In the genomic region with DNA sequence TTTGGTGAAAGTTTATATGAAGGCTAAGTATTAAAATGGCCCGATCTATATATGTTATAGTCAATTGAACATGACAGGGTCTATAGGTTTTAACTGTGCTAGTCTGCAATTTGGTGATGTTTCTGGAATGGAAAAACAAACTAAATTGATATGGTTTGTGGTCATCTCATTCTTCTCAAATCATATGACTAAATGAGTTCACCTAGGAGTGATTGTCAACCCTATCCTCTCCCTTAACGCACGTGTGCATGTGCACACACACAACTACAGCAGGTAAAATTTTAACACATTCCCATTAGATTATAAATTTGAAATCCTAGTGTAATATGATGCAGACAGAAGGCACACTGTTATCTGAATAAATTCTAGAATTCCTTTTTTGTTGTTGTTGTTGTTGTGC, we compare ENCODE assay signal across 28 cellular contexts. TPM values are rescaled to one million over a fixed set of nuclear protein-coding genes. Genes with fewer than 3 reads are reported as not detected.
DNase-seq lines count a peak whose midpoint lies in the region; ATAC-seq and TF ChIP-seq lines count a peak whose summit lies in the region.
"Had no signal": no experiment of that assay in that cellular context is flagged by ENCODE, and none has a peak within 500 bp of the region (broad histone marks: within the 10 kb centered on the region; RNA-seq: fewer than 3 reads in every experiment).

No MANE protein-coding gene starts in this region.

- TF ChIP-seq CTCF in RWPE1 (conservative IDR thresholded peaks at IDR 0.05; ENCODE audit: low read depth) (no peak), colonic mucosa (IDR thresholded peaks at IDR 0.05) (no peak)

- POLR2A ChIA-PET in RWPE1 (lab: Yijun Ruan, JAX; ENCODE audit: low non-redundant PET) = no interaction called here

- no peaks in the 10 kb centered on the region for H3K36me3 ChIP-seq in colonic mucosa

- H3K27me3 ChIP-seq in colonic mucosa = no peaks in the 10 kb centered on the region
- H3K27me3 ChIP-seq: upper lobe of left lung had no signal

- H3K27ac ChIP-seq in RWPE1 (peak overlapping the region; percentile 89), caudate nucleus (ENCODE audit: low read depth, low read length) (peak overlapping the region; percentile 50), colonic mucosa (no peak overlapping the region)
- H3K27ac ChIP-seq: A549, HL-60, upper lobe of left lung had no signal

- peaks cover 85% of the 10 kb centered on the region for H3K36me3 Mint-ChIP-seq in activated CD8-positive, alpha-beta memory T cell treated with anti-CD3 and anti-CD28 coated beads, Interleukin-2, amount 10 ng/mL, durations not matched to agents 7 days and 5 days

- H3K9ac ChIP-seq in colonic mucosa (ENCODE audit: low read depth in 2 of 2, low read length in 2 of 2) = no peak overlapping the region

- H3K4me1 ChIP-seq in colonic mucosa = no peaks in the 10 kb centered on the region

- no peaks in the 10 kb centered on the region for H3K27me3 Mint-ChIP-seq in activated CD8-positive, alpha-beta memory T cell treated with anti-CD3 and anti-CD28 coated beads, Interleukin-2, amount 10 ng/mL, durations not matched to agents 7 days and 5 days
- H3K27me3 Mint-ChIP-seq: B cell; naive thymus-derived CD8-positive, alpha-beta T cell had no signal

- no peak overlapping the region for H3K4me3 ChIP-seq in colonic mucosa
- H3K4me3 ChIP-seq: A549, GM23338, upper lobe of left lung had no signal

- H3K4me1 Mint-ChIP-seq in activated CD8-positive, alpha-beta memory T cell treated with anti-CD3 and anti-CD28 coated beads, Interleukin-2, amount 10 ng/mL, durations not matched to agents 7 days and 5 days = peaks cover 68% of the 10 kb centered on the region

- no peak for ATAC-seq in activated CD8-positive, alpha-beta memory T cell treated with anti-CD3 and anti-CD28 coated beads, Interleukin-2, amount 10 ng/mL, durations not matched to agents 7 days and 5 days
- peak; percentile 46 for ATAC-seq in stimulated activated naive CD8-positive, alpha-beta T cell treated with anti-CD3 and anti-CD28 coated beads, Interleukin-15, Interleukin-2, amounts not matched to agents 100 U/mL and 50 U/mL, for 24 hours
- ATAC-seq in GM18520 (IDR thresholded peaks at IDR 0.05; ENCODE audit: unreplicated experiment) = no peak
- ATAC-seq: GM23338; naive thymus-derived CD8-positive, alpha-beta T cell had no signal

- H3K4me3 Mint-ChIP-seq in activated CD8-positive, alpha-beta memory T cell treated with anti-CD3 and anti-CD28 coated beads, Interleukin-2, amount 10 ng/mL, durations not matched to agents 7 days and 5 days = no peak overlapping the region
- H3K4me3 Mint-ChIP-seq: activated naive CD4-positive, alpha-beta T cell treated with anti-CD3 and anti-CD28 coated beads for 36 hours; activated T-cell treated with anti-CD3 and anti-CD28 coated beads, Interleukin-2, amount 50 U/mL, for 4 hours; B cell; GM23338; naive thymus-derived CD8-positive, alpha-beta T cell had no signal

- CTCF ChIA-PET in activated CD8-positive, alpha-beta memory T cell treated with anti-CD3 and anti-CD28 coated beads, Interleukin-2, amount 10 ng/mL, durations not matched to agents 7 days and 5 days (lab: Charles Lee) = no interaction called here
- CTCF ChIA-PET in RWPE1 (lab: Yijun Ruan, JAX) = no interaction called here

- H3K27ac Mint-ChIP-seq in activated CD8-positive, alpha-beta memory T cell treated with anti-CD3 and anti-CD28 coated beads, Interleukin-2, amount 10 ng/mL, durations not matched to agents 7 days and 5 days = peak overlapping the region; percentile 28
- H3K27ac Mint-ChIP-seq: activated naive CD4-positive, alpha-beta T cell treated with anti-CD3 and anti-CD28 coated beads for 36 hours; B cell; GM23338 had no signal

- peaks cover 2% of the 10 kb centered on the region for H3K9me3 Mint-ChIP-seq in activated CD8-positive, alpha-beta memory T cell treated with anti-CD3 and anti-CD28 coated beads, Interleukin-2, amount 10 ng/mL, durations not matched to agents 7 days and 5 days (ENCODE audit: low read depth)
- H3K9me3 Mint-ChIP-seq: activated naive CD4-positive, alpha-beta T cell treated with anti-CD3 and anti-CD28 coated beads for 36 hours; activated T-cell treated with anti-CD3 and anti-CD28 coated beads, Interleukin-2, amount 50 U/mL, for 4 hours; GM23338 had no signal

- intact Hi-C loops in colonic mucosa (cut with DNase I) = no loop called here

- H3K9me3 ChIP-seq in colonic mucosa = no peaks in the 10 kb centered on the region
- H3K9me3 ChIP-seq: A549, upper lobe of left lung had no signal

- DNase-seq in activated CD8-positive, alpha-beta memory T cell treated with anti-CD3 and anti-CD28 coated beads, Interleukin-2, amount 10 ng/mL, durations not matched to agents 7 days and 5 days = no peak
- DNase-seq in activated CD8-positive, alpha-beta memory T cell treated with anti-CD3 and anti-CD28 coated beads, Interleukin-2, amount 50 U/mL, for 48 hours = no peak
- no peak for DNase-seq in RWPE1 (ENCODE audit: low spot score)
- no peak for DNase-seq in caudate nucleus (lab: John Stamatoyannopoulos, UW)
- no peak for DNase-seq in stimulated activated naive CD8-positive, alpha-beta T cell treated with anti-CD3 and anti-CD28 coated beads, Interleukin-15, Interleukin-2, amounts not matched to agents 100 U/mL and 50 U/mL, for 24 hours
- DNase-seq in stimulated activated naive CD4-positive, alpha-beta T cell treated with Interleukin-2 at 50 U/mL for 16 hours (lab: John Stamatoyannopoulos, UW) = no peak
- no peak for DNase-seq in colonic mucosa
- DNase-seq: activated CD4-positive, alpha-beta T cell treated with anti-CD3 and anti-CD28 coated beads, Interleukin-2, amount 50 U/mL, for 48 hours; activated naive CD4-positive, alpha-beta T cell treated with anti-CD3 and anti-CD28 coated beads for 36 hours; activated T-cell treated with anti-CD3 and anti-CD28 coated beads, Interleukin-2, amount 50 U/mL, for 4 hours; aorta; glutamatergic neuron; islet precursor cell; midbrain; naive thymus-derived CD8-positive, alpha-beta T cell; NCI-H1436 treated with DMSO at 0.1 percent for 48 hours; NCI-H2107; NCI-H446 treated with DMSO at 0.1 percent for 48 hours had no signal

RNA-seq across cellular contexts. Expression of a gene that starts 9.0 kb away (rescaled TPM):
- total RNA-seq in activated CD8-positive, alpha-beta memory T cell treated with anti-CD3 and anti-CD28 coated beads, Interleukin-2, amount 10 ng/mL, durations not matched to agents 7 days and 5 days = 100 to 1,000 TPM; 514 to 528 TPM
- total RNA-seq in colonic mucosa = 10 to 100 TPM; 42.3 to 97.8 TPM

RNA-seq across cellular contexts. Expression of a gene that starts 16.3 kb away (rescaled TPM):
- not detected for total RNA-seq in activated CD8-positive, alpha-beta memory T cell treated with anti-CD3 and anti-CD28 coated beads, Interleukin-2, amount 10 ng/mL, durations not matched to agents 7 days and 5 days
- not detected for total RNA-seq in colonic mucosa
- total RNA-seq: activated naive CD4-positive, alpha-beta T cell treated with anti-CD3 and anti-CD28 coated beads for 36 hours; activated T-cell treated with anti-CD3 and anti-CD28 coated beads, Interleukin-2, amount 50 U/mL, for 4 hours; aorta; B cell; cardiac septum; dermis microvascular lymphatic vessel endothelial cell; GM23338; liver; naive thymus-derived CD8-positive, alpha-beta T cell; subcutaneous adipose tissue; upper lobe of left lung had no signal

RNA-seq across cellular contexts. Expression of a gene that starts 18.0 kb away (rescaled TPM):
- total RNA-seq in activated CD8-positive, alpha-beta memory T cell treated with anti-CD3 and anti-CD28 coated beads, Interleukin-2, amount 10 ng/mL, durations not matched to agents 7 days and 5 days = 100 to 1,000 TPM; 107 to 182 TPM
- 1 to 10 TPM; 2.9 to 5.1 TPM for total RNA-seq in colonic mucosa
- total RNA-seq: aorta, cardiac septum, dermis microvascular lymphatic vessel endothelial cell, GM23338 had no signal

RNA-seq across cellular contexts. Expression of a gene that starts 50.7 kb away (rescaled TPM):
- total RNA-seq in activated CD8-positive, alpha-beta memory T cell treated with anti-CD3 and anti-CD28 coated beads, Interleukin-2, amount 10 ng/mL, durations not matched to agents 7 days and 5 days = not detected
- total RNA-seq in colonic mucosa = not detected
- total RNA-seq: activated naive CD4-positive, alpha-beta T cell treated with anti-CD3 and anti-CD28 coated beads for 36 hours; activated T-cell treated with anti-CD3 and anti-CD28 coated beads, Interleukin-2, amount 50 U/mL, for 4 hours; aorta; B cell; cardiac septum; dermis microvascular lymphatic vessel endothelial cell; GM23338; liver; naive thymus-derived CD8-positive, alpha-beta T cell; subcutaneous adipose tissue; upper lobe of left lung had no signal

Comparison
In these comparisons a context has a peak if more than half of its experiments do, and no peak if none do; other contexts are left out.
1. RNA of a gene that starts 9.0 kb away (total RNA-seq): 514 to 528 TPM in activated CD8-positive, alpha-beta memory T cell treated with anti-CD3 and anti-CD28 coated beads, Interleukin-2, amount 10 ng/mL, durations not matched to agents 7 days and 5 days; 42.3 to 97.8 TPM in colonic mucosa; every median in the first group is over 4 times any median in the second.
2. RNA of a gene that starts 18.0 kb away (total RNA-seq): 107 to 182 TPM in activated CD8-positive, alpha-beta memory T cell treated with anti-CD3 and anti-CD28 coated beads, Interleukin-2, amount 10 ng/mL, durations not matched to agents 7 days and 5 days; 2.9 to 5.1 TPM in colonic mucosa; every median in the first group is over 10 times any median in the second.